Comparison of ENCODE assay signal across 16 cellular contexts in genomic region chr10:68385740-68386139, GRCh38. TPM values are rescaled to one million over a fixed set of nuclear protein-coding genes. Genes with fewer than 3 reads are reported as not detected.
A peak's percentile ranks its signal among the peaks of the same experiment; 100 is the strongest.
DNase-seq lines count a peak whose midpoint lies in the region; ATAC-seq, FAIRE-seq and TF ChIP-seq lines count a peak whose summit lies in the region.
"Had no signal": no experiment of that assay in that cellular context is flagged by ENCODE, and none has a peak within 500 bp of the region (broad histone marks: within the 10 kb centered on the region; RNA-seq: fewer than 3 reads in every experiment).

No MANE protein-coding gene starts in this region.

- no peaks in the 10 kb centered on the region for H3K9me3 ChIP-seq in HepG2 (ENCODE audit: low read length)
- no peaks in the 10 kb centered on the region for H3K9me3 ChIP-seq in right lobe of liver
- H3K9me3 ChIP-seq: BLaER1, HAP-1 had no signal

- BruUV-seq in HepG2 (replicated peaks; lab: Mats Ljungman, UMichigan): no TSS peak

- intact Hi-C loops in HepG2 (cut with micrococcal nuclease; ENCODE audit: unreplicated experiment) (no loop called here), right lobe of liver (cut with DNase I) (no loop called here)

- H3K27ac Mint-ChIP-seq in chondrocyte (ENCODE audit: unreplicated experiment): peak overlapping the region; percentile 8
- H3K27ac Mint-ChIP-seq: CD14-positive monocyte; CD4-positive, alpha-beta memory T cell had no signal

- no peaks in the 10 kb centered on the region for H3K9me3 Mint-ChIP-seq in chondrocyte (ENCODE audit: low read depth)
- H3K9me3 Mint-ChIP-seq: CD14-positive monocyte; CD4-positive, alpha-beta memory T cell had no signal

- no peak overlapping the region for H3K4me3 ChIP-seq in HepG2 (replicated peaks in 1 of 3; ENCODE audit: insufficient read depth in 1 of 3, low read depth in 2 of 3, low read length in 3 of 3)
- no peak overlapping the region for H3K4me3 ChIP-seq in right lobe of liver
- H3K4me3 ChIP-seq: BLaER1, HAP-1 had no signal

- H3K36me3 ChIP-seq in HepG2 (replicated peaks in 1 of 2; ENCODE audit: control insufficient read depth in 1 of 2, insufficient read depth in 2 of 2, low read length in 2 of 2) (peaks cover 5 to 50% of the 10 kb centered on the region in 2 experiments; a peak in 4 of 5 replicates), right lobe of liver (peaks cover 0 to 35% (median 4%) of the 10 kb centered on the region in 4 donors)

- no peaks in the 10 kb centered on the region for H3K4me1 Mint-ChIP-seq in chondrocyte (ENCODE audit: low read depth)
- H3K4me1 Mint-ChIP-seq: CD14-positive monocyte; CD4-positive, alpha-beta memory T cell had no signal

- H3K27me3 Mint-ChIP-seq in chondrocyte (ENCODE audit: low read depth): no peaks in the 10 kb centered on the region
- H3K27me3 Mint-ChIP-seq: CD4-positive, alpha-beta memory T cell had no signal

- TF ChIP-seq RAD21 in HepG2 (CRISPR knock-in tag; IDR thresholded peaks at IDR 0.05): no peak

- H3K9ac ChIP-seq in HepG2 (ENCODE audit: insufficient read depth, low read depth, low read length): no peak overlapping the region
- H3K9ac ChIP-seq: BLaER1 had no signal

- no peak for ATAC-seq in HepG2
- ATAC-seq in right lobe of liver: no peak
- no peak for ATAC-seq in stimulated activated naive CD8-positive, alpha-beta T cell treated with anti-CD3 and anti-CD28 coated beads, Interleukin-15, Interleukin-2, amounts not matched to agents 100 U/mL and 50 U/mL, for 24 hours
- ATAC-seq in GM18858 (IDR thresholded peaks at IDR 0.05; ENCODE audit: unreplicated experiment): no peak
- no peak for ATAC-seq in GM18867 (IDR thresholded peaks at IDR 0.05; ENCODE audit: unreplicated experiment)

- WGBS in HepG2 (ENCODE audit: low lambda C conversion rate): 91% methylated on average over 2 of the region's 2 CpGs
- 78% methylated on average over 2 of the region's 2 CpGs for WGBS in right lobe of liver (ENCODE audit: insufficient coverage, low coverage, low lambda C conversion rate, missing lambda C conversion rate)

- peaks cover 22% of the 10 kb centered on the region for H3K36me3 Mint-ChIP-seq in chondrocyte (ENCODE audit: low read depth)

- H4K20me1 ChIP-seq in HepG2 (ENCODE audit: insufficient read depth, low read length): no peaks in the 10 kb centered on the region
- H4K20me1 ChIP-seq: BLaER1 had no signal

- FAIRE-seq in HepG2 (lab: Jason Lieb, UNC): no peak
- peak; percentile 58 for FAIRE-seq in islet of Langerhans (lab: Jason Lieb, UNC)
- FAIRE-seq: GM19239, H1 had no signal

- TF ChIP-seq POLR2A in HepG2 (IDR thresholded peaks at IDR 0.05; ENCODE audit: insufficient read depth in 1 of 2, low read depth in 2 of 2, low read length in 2 of 2) (no peak), right lobe of liver (IDR thresholded peaks at IDR 0.05) (no peak)

- no peaks in the 10 kb centered on the region; a peak in 1 of 5 replicates for H3K27me3 ChIP-seq in HepG2 (ENCODE audit: control insufficient read depth in 1 of 2, insufficient read depth in 2 of 2, low read length in 2 of 2)
- no peaks in the 10 kb centered on the region for H3K27me3 ChIP-seq in right lobe of liver
- H3K27me3 ChIP-seq: BLaER1 had no signal

- no peak overlapping the region for H3K4me2 ChIP-seq in HepG2 (ENCODE audit: low read depth, low read length)
- H3K4me2 ChIP-seq: BLaER1 had no signal

- CTCF ChIA-PET in HepG2 (lab: Yijun Ruan, JAX; ENCODE audit: low intra/inter-chr PET ratio, low total read pairs): no interaction called here

- in situ Hi-C loops in HepG2 (cut with HindIII; ENCODE audit: extremely low pct_ligation_motif_present, low pct_unique_long_range_greater_than_20kb): no loop called here

- no peak overlapping the region for H3K4me3 Mint-ChIP-seq in chondrocyte (ENCODE audit: unreplicated experiment)
- H3K4me3 Mint-ChIP-seq: CD14-positive monocyte; CD4-positive, alpha-beta memory T cell had no signal

- no peak for DNase-seq in HepG2 (ENCODE audit: low spot score)
- no peak for DNase-seq in right lobe of liver
- DNase-seq in chondrocyte (ENCODE audit: low spot score): no peak
- no peak for DNase-seq in stimulated activated naive CD8-positive, alpha-beta T cell treated with anti-CD3 and anti-CD28 coated beads, Interleukin-15, Interleukin-2, amounts not matched to agents 100 U/mL and 50 U/mL, for 24 hours
- DNase-seq: CD4-positive, alpha-beta memory T cell; DMS79 treated with DMSO at 0.1 percent for 48 hours; GF-D8 had no signal

- no peak for TF ChIP-seq EP300 in HepG2 (IDR thresholded peaks at IDR 0.05; ENCODE audit: low read depth in 2 of 2, low read length in 2 of 2)
- no peak for TF ChIP-seq EP300 in HepG2 (CRISPR knock-in tag; IDR thresholded peaks at IDR 0.05; ENCODE audit: borderline replicate concordance)

- H3K79me2 ChIP-seq in HepG2 (ENCODE audit: insufficient read depth, low read length): no peaks in the 10 kb centered on the region

- POLR2A ChIA-PET in HepG2 (lab: Yijun Ruan, JAX): no interaction called here

- H2AFZ ChIP-seq in HepG2 (ENCODE audit: low read length): no peak overlapping the region

- TF ChIP-seq CTCF in HepG2 (CRISPR knock-in tag; IDR thresholded peaks at IDR 0.05) (no peak), right lobe of liver (IDR thresholded peaks at IDR 0.05) (no peak), chondrocyte (IDR thresholded peaks at IDR 0.05) (no peak)

- H3K4me1 ChIP-seq in HepG2 (ENCODE audit: insufficient read depth, low read length) (no peaks in the 10 kb centered on the region), right lobe of liver (no peaks in the 10 kb centered on the region)
- H3K4me1 ChIP-seq: BLaER1, HAP-1 had no signal

- H3K27ac ChIP-seq in HepG2 (ENCODE audit: extremely low read length, insufficient read depth, low read length): no peak overlapping the region
- H3K27ac ChIP-seq in right lobe of liver: no peak overlapping the region
- H3K27ac ChIP-seq: 22Rv1, BLaER1 had no signal

RNA-seq across cellular contexts. Expression of gene RUFY2, which starts 21.3 kb away (rescaled TPM):
- total RNA-seq in HepG2 (2016; rRNA removed; fragmentation: Illumina TruSeq; extraction: Trizol) (10.5 and 16.1 TPM in 2 replicates), right lobe of liver (1 to 10 TPM; 4.7 to 9.0 (median 5.6) TPM), chondrocyte (19.8 to 22.3 TPM (median 20.2 TPM) in 3 replicates)
- total RNA-seq in HepG2 (2016; cell fraction: cytosol; rRNA removed; fragmentation: Illumina TruSeq; extraction: Trizol; ENCODE audit: low read depth): 28.3 and 28.9 TPM in 2 replicates
- 10.9 and 15.6 TPM in 2 replicates for total RNA-seq in HepG2 (2016; cell fraction: insoluble cytoplasmic fraction; rRNA removed; fragmentation: Illumina TruSeq; extraction: Trizol)
- 18.9 and 23.9 TPM in 2 replicates for total RNA-seq in HepG2 (2016; cell fraction: membrane; rRNA removed; fragmentation: Illumina TruSeq; extraction: Trizol)
- 31.1 and 32.9 TPM in 2 replicates for total RNA-seq in HepG2 (2016; cell fraction: nucleus; rRNA removed; fragmentation: Illumina TruSeq; extraction: Trizol)
- 6.9 and 10.1 TPM in 2 replicates for polyA plus RNA-seq in HepG2 (2011; rRNA removed)
- 1.8 and 2.9 TPM in 2 replicates for polyA plus RNA-seq in HepG2 (2011; cell fraction: cytosol; rRNA removed)
- polyA plus RNA-seq in HepG2 (2011; cell fraction: nucleus; rRNA removed): 8.8 and 11.0 TPM in 2 replicates
- polyA plus RNA-seq in HepG2 (2012): 3.1 and 5.3 TPM in 2 replicates
- 0.92 and 1.1 TPM in 2 replicates for polyA plus RNA-seq in HepG2 (2016; cell fraction: cytosol; fragmentation: Illumina TruSeq; extraction: Trizol; ENCODE audit: low read depth)
- polyA plus RNA-seq in HepG2 (2016; cell fraction: insoluble cytoplasmic fraction; fragmentation: Illumina TruSeq; extraction: Trizol; ENCODE audit: low read depth): 8.2 and 8.4 TPM in 2 replicates
- 1.9 and 2.2 TPM in 2 replicates for polyA plus RNA-seq in HepG2 (2016; cell fraction: membrane; fragmentation: Illumina TruSeq; extraction: Trizol; ENCODE audit: low read depth)
- 34.2 and 35.6 TPM in 2 replicates for polyA plus RNA-seq in HepG2 (2016; cell fraction: nucleus; fragmentation: Illumina TruSeq; extraction: Trizol; ENCODE audit: insufficient read depth, low read depth)
- polyA minus RNA-seq in HepG2 (2011; rRNA and poly(A)+ RNA removed; ENCODE audit: low replicate concordance): 3.9 and 6.3 TPM in 2 replicates
- polyA minus RNA-seq in HepG2 (2011; cell fraction: cytosol; rRNA and poly(A)+ RNA removed): 4.6 and 4.7 TPM in 2 replicates
- 43.3 and 55.6 TPM in 2 replicates for polyA minus RNA-seq in HepG2 (2011; cell fraction: nucleus; rRNA and poly(A)+ RNA removed)

RNA-seq across cellular contexts. Expression of gene PBLD, which starts 53.0 kb away (rescaled TPM):
- total RNA-seq in HepG2 (2016; rRNA removed; fragmentation: Illumina TruSeq; extraction: Trizol) (3.0 and 3.1 TPM in 2 replicates), right lobe of liver (100 to 1,000 TPM in 4 of 6 experiments, 10 to 100 TPM in 2; 45.5 to 162 (median 129) TPM), chondrocyte (6.7 to 8.8 TPM (median 8.5 TPM) in 3 replicates)
- 1.4 and 2.3 TPM in 2 replicates for total RNA-seq in HepG2 (2016; cell fraction: cytosol; rRNA removed; fragmentation: Illumina TruSeq; extraction: Trizol; ENCODE audit: low read depth)
- 2.8 and 3.6 TPM in 2 replicates for total RNA-seq in HepG2 (2016; cell fraction: insoluble cytoplasmic fraction; rRNA removed; fragmentation: Illumina TruSeq; extraction: Trizol)
- total RNA-seq in HepG2 (2016; cell fraction: membrane; rRNA removed; fragmentation: Illumina TruSeq; extraction: Trizol): 2.1 and 2.4 TPM in 2 replicates
- total RNA-seq in HepG2 (2016; cell fraction: nucleus; rRNA removed; fragmentation: Illumina TruSeq; extraction: Trizol): 2.8 and 4.0 TPM in 2 replicates
- polyA plus RNA-seq in HepG2 (2011; rRNA removed): 0.42 and 0.52 TPM in 2 replicates
- 0.16 and 0.24 TPM in 2 replicates for polyA plus RNA-seq in HepG2 (2011; cell fraction: cytosol; rRNA removed)
- 0.76 and 0.97 TPM in 2 replicates for polyA plus RNA-seq in HepG2 (2011; cell fraction: nucleus; rRNA removed)
- polyA plus RNA-seq in HepG2 (2012): 1.3 and 3.0 TPM in 2 replicates
- 1.1 and 1.2 TPM in 2 replicates for polyA plus RNA-seq in HepG2 (2016; cell fraction: cytosol; fragmentation: Illumina TruSeq; extraction: Trizol; ENCODE audit: low read depth)
- polyA plus RNA-seq in HepG2 (2016; cell fraction: insoluble cytoplasmic fraction; fragmentation: Illumina TruSeq; extraction: Trizol; ENCODE audit: low read depth): 3.5 TPM in 2 replicates
- polyA plus RNA-seq in HepG2 (2016; cell fraction: membrane; fragmentation: Illumina TruSeq; extraction: Trizol; ENCODE audit: low read depth): 1.2 and 1.4 TPM in 2 replicates
- 2.5 and 4.3 TPM in 2 replicates for polyA plus RNA-seq in HepG2 (2016; cell fraction: nucleus; fragmentation: Illumina TruSeq; extraction: Trizol; ENCODE audit: insufficient read depth, low read depth)
- polyA minus RNA-seq in HepG2 (2011; rRNA and poly(A)+ RNA removed; ENCODE audit: low replicate concordance): 0.56 and 0.76 TPM in 2 replicates
- polyA minus RNA-seq in HepG2 (2011; cell fraction: cytosol; rRNA and poly(A)+ RNA removed): 0.59 and 0.62 TPM in 2 replicates
- polyA minus RNA-seq in HepG2 (2011; cell fraction: nucleus; rRNA and poly(A)+ RNA removed): 0.90 and 1.5 TPM in 2 replicates

RNA-seq across cellular contexts. Expression of gene HNRNPH3, which starts 53.9 kb away (rescaled TPM):
- 46.0 and 84.5 TPM in 2 replicates for total RNA-seq in HepG2 (2016; rRNA removed; fragmentation: Illumina TruSeq; extraction: Trizol)
- 10.1 and 14.0 TPM in 2 replicates for total RNA-seq in HepG2 (2016; cell fraction: cytosol; rRNA removed; fragmentation: Illumina TruSeq; extraction: Trizol; ENCODE audit: low read depth)
- 43.5 and 77.3 TPM in 2 replicates for total RNA-seq in HepG2 (2016; cell fraction: insoluble cytoplasmic fraction; rRNA removed; fragmentation: Illumina TruSeq; extraction: Trizol)
- 20.4 and 25.0 TPM in 2 replicates for total RNA-seq in HepG2 (2016; cell fraction: membrane; rRNA removed; fragmentation: Illumina TruSeq; extraction: Trizol)
- 63.5 and 64.6 TPM in 2 replicates for total RNA-seq in HepG2 (2016; cell fraction: nucleus; rRNA removed; fragmentation: Illumina TruSeq; extraction: Trizol)
- polyA plus RNA-seq in HepG2 (2011; rRNA removed): 31.3 and 47.7 TPM in 2 replicates
- polyA plus RNA-seq in HepG2 (2011; cell fraction: cytosol; rRNA removed): 16.7 and 20.6 TPM in 2 replicates
- 33.6 and 52.8 TPM in 2 replicates for polyA plus RNA-seq in HepG2 (2011; cell fraction: nucleus; rRNA removed)
- polyA plus RNA-seq in HepG2 (2012): 123 and 162 TPM in 2 replicates
- 10.0 TPM in 2 replicates for polyA plus RNA-seq in HepG2 (2016; cell fraction: cytosol; fragmentation: Illumina TruSeq; extraction: Trizol; ENCODE audit: low read depth)
- 350 and 380 TPM in 2 replicates for polyA plus RNA-seq in HepG2 (2016; cell fraction: insoluble cytoplasmic fraction; fragmentation: Illumina TruSeq; extraction: Trizol; ENCODE audit: low read depth)
- polyA plus RNA-seq in HepG2 (2016; cell fraction: membrane; fragmentation: Illumina TruSeq; extraction: Trizol; ENCODE audit: low read depth): 20.3 and 21.1 TPM in 2 replicates
- polyA plus RNA-seq in HepG2 (2016; cell fraction: nucleus; fragmentation: Illumina TruSeq; extraction: Trizol; ENCODE audit: insufficient read depth, low read depth): 259 and 277 TPM in 2 replicates
- 6.6 and 20.1 TPM in 2 replicates for polyA minus RNA-seq in HepG2 (2011; rRNA and poly(A)+ RNA removed; ENCODE audit: low replicate concordance)
- polyA minus RNA-seq in HepG2 (2011; cell fraction: cytosol; rRNA and poly(A)+ RNA removed): 14.9 and 18.1 TPM in 2 replicates
- polyA minus RNA-seq in HepG2 (2011; cell fraction: nucleus; rRNA and poly(A)+ RNA removed): 66.1 and 67.3 TPM in 2 replicates
- total RNA-seq in right lobe of liver: 10 to 100 TPM; 13.2 to 40.7 (median 25.3) TPM
- 66.5 to 100 TPM (median 73.1 TPM) in 3 replicates for total RNA-seq in chondrocyte
